8 cellular contexts compared by ENCODE assay signal in the genomic region with DNA sequence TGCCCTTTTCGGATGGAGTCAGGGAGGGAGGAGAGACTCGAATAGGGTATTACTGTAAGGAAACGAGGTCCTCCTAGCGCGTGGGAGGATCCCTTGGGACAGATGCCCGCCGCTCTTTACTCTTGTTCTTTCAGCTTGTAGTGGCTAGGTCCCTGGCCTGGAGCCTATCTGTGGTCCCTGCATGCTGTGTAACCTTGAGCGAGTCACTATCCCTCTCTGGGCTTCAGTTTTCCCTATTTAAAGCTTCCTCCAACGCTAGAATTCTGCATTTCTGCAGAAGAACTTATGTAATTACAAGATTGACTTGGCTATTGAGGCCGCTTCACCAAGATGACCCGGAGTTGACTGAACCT. TPM values are rescaled to one million over a fixed set of nuclear protein-coding genes. Genes with fewer than 3 reads are reported as not detected.
DNase-seq lines count a peak whose midpoint lies in the region; ATAC-seq and TF ChIP-seq lines count a peak whose summit lies in the region.

No MANE protein-coding gene starts in this region.

- H3K27ac ChIP-seq in CD4-positive, alpha-beta memory T cell (ENCODE audit: low read depth, low read length): peak overlapping the region; percentile 95
- H3K27ac ChIP-seq in left lung (peak overlapping the region; percentile 90 to 99), upper lobe of left lung (peak overlapping the region; percentile 89 to 96 (median 92))

- H3K27me3 Mint-ChIP-seq in CD4-positive, alpha-beta memory T cell: peaks cover 0 to 1% of the 10 kb centered on the region in 2 donors
- no peaks in the 10 kb centered on the region for H3K27me3 Mint-ChIP-seq in activated naive CD8-positive, alpha-beta T cell treated with anti-CD3 and anti-CD28 coated beads, Interleukin-2, amount 10 ng/mL, durations not matched to agents 7 days and 5 days

- peaks cover 47% of the 10 kb centered on the region for H3K4me1 ChIP-seq in CD4-positive, alpha-beta memory T cell (ENCODE audit: insufficient read depth, low read length)
- peaks cover 14 to 56% of the 10 kb centered on the region in 2 donors for H3K4me1 ChIP-seq in left lung
- peaks cover 25 to 27% (median 26%) of the 10 kb centered on the region in 4 donors for H3K4me1 ChIP-seq in upper lobe of left lung

- H3K9me3 ChIP-seq in CD4-positive, alpha-beta memory T cell (ENCODE audit: control insufficient read depth in 1 of 2, low read length in 2 of 2): no peaks in the 10 kb centered on the region
- H3K9me3 ChIP-seq in left lung (no peaks in the 10 kb centered on the region), upper lobe of left lung (no peaks in the 10 kb centered on the region)

- CTCF ChIA-PET in CD4-positive, alpha-beta memory T cell (lab: Charles Lee; ENCODE audit: partially characterized antibody): interaction anchor here (0.9 to 1.7 kb wide), 3 partner anchors 16 to 286 kb away, joined by 3 to 7 read pairs (median 3); no protein-coding TSS in a partner anchor

- peak overlapping the region; percentile 97 to 99 (median 98) for H3K27ac Mint-ChIP-seq in CD4-positive, alpha-beta memory T cell
- peak overlapping the region; percentile 91 for H3K27ac Mint-ChIP-seq in activated naive CD8-positive, alpha-beta T cell treated with anti-CD3 and anti-CD28 coated beads, Interleukin-2, amount 10 ng/mL, durations not matched to agents 7 days and 5 days

- POLR2A ChIA-PET in CD4-positive, alpha-beta memory T cell (lab: Charles Lee; ENCODE audit: partially characterized antibody): interaction anchor here (1.0 to 3.1 kb wide), 14 partner anchors 9 to 763 kb away, joined by 3 to 24 read pairs (median 11); a partner anchor contains a TSS
- POLR2A ChIA-PET in activated naive CD8-positive, alpha-beta T cell treated with anti-CD3 and anti-CD28 coated beads, Interleukin-2, amount 10 ng/mL, durations not matched to agents 7 days and 5 days (lab: Charles Lee): interaction anchor here (1.1 to 1.7 kb wide), 10 partner anchors 8 to 1114 kb away, joined by 3 to 15 read pairs (median 3); a partner anchor contains a TSS

- TF ChIP-seq CTCF in left lung (IDR thresholded peaks at IDR 0.05) (no peak), upper lobe of left lung (IDR thresholded peaks at IDR 0.05) (peak in 1 of 6 experiments; percentile 5)

- H3K36me3 ChIP-seq in CD4-positive, alpha-beta memory T cell (ENCODE audit: insufficient read depth, low read length): no peaks in the 10 kb centered on the region
- H3K36me3 ChIP-seq in left lung (no peaks in the 10 kb centered on the region), upper lobe of left lung (no peaks in the 10 kb centered on the region)

- peak overlapping the region; percentile 92 to 99 (median 96) for H3K4me3 Mint-ChIP-seq in CD4-positive, alpha-beta memory T cell
- peak overlapping the region; percentile 92 for H3K4me3 Mint-ChIP-seq in activated naive CD8-positive, alpha-beta T cell treated with anti-CD3 and anti-CD28 coated beads, Interleukin-2, amount 10 ng/mL, durations not matched to agents 7 days and 5 days

- TF ChIP-seq POLR2A in upper lobe of left lung (IDR thresholded peaks at IDR 0.05): peak in 1 of 4 donors; percentile 5

- 7 to 8% methylated on average over 11 of the region's 11 CpGs for WGBS in upper lobe of left lung, 2 donors

- ATAC-seq in HG02759 (IDR thresholded peaks at IDR 0.05; ENCODE audit: unreplicated experiment) (peak; percentile 1), left lung (peak; percentile 5), upper lobe of left lung (ENCODE audit: low FRiP score in 2 of 2) (no peak)
- no peak for ATAC-seq in activated naive CD8-positive, alpha-beta T cell treated with anti-CD3 and anti-CD28 coated beads, Interleukin-2, amount 10 ng/mL, durations not matched to agents 7 days and 5 days (ENCODE audit: low read depth)

- H3K4me3 ChIP-seq in CD4-positive, alpha-beta memory T cell (ENCODE audit: low read length in 2 of 2): peak overlapping the region; percentile 64 to 98
- H3K4me3 ChIP-seq in left lung (peak overlapping the region; percentile 62 to 63), upper lobe of left lung (peak overlapping the region; percentile 65 to 88 (median 85))

- no peak for DNase-seq in CD4-positive, alpha-beta memory T cell
- no peak for DNase-seq in activated naive CD8-positive, alpha-beta T cell treated with anti-CD3 and anti-CD28 coated beads, Interleukin-2, amount 10 ng/mL, durations not matched to agents 7 days and 5 days
- DNase-seq in left lung (no peak), upper lobe of left lung (no peak), NCI-H82 (lab: John Stamatoyannopoulos, UW) (no peak), glomerular visceral epithelial cell (ENCODE audit: extremely low spot score) (no peak)
- no peak for DNase-seq in activated effector memory CD4-positive, alpha-beta T cell treated with anti-CD3 and anti-CD28 coated beads, Interleukin-2, amount 50 U/mL, for 16 hours

- no peak for TF ChIP-seq EP300 in upper lobe of left lung (IDR thresholded peaks at IDR 0.05)

- H3K9me3 Mint-ChIP-seq in CD4-positive, alpha-beta memory T cell: no peaks in the 10 kb centered on the region
- no peaks in the 10 kb centered on the region for H3K9me3 Mint-ChIP-seq in activated naive CD8-positive, alpha-beta T cell treated with anti-CD3 and anti-CD28 coated beads, Interleukin-2, amount 10 ng/mL, durations not matched to agents 7 days and 5 days

- H3K36me3 Mint-ChIP-seq in CD4-positive, alpha-beta memory T cell: peaks cover 0 to 19% of the 10 kb centered on the region in 2 donors
- peaks cover 12% of the 10 kb centered on the region for H3K36me3 Mint-ChIP-seq in activated naive CD8-positive, alpha-beta T cell treated with anti-CD3 and anti-CD28 coated beads, Interleukin-2, amount 10 ng/mL, durations not matched to agents 7 days and 5 days

- peaks cover 26 to 64% (median 34%) of the 10 kb centered on the region in 4 donors for H3K4me1 Mint-ChIP-seq in CD4-positive, alpha-beta memory T cell
- peaks cover 42% of the 10 kb centered on the region for H3K4me1 Mint-ChIP-seq in activated naive CD8-positive, alpha-beta T cell treated with anti-CD3 and anti-CD28 coated beads, Interleukin-2, amount 10 ng/mL, durations not matched to agents 7 days and 5 days

- intact Hi-C loops in CD4-positive, alpha-beta memory T cell (cut with micrococcal nuclease): loop anchor here (2.0 to 10.0 kb wide), 3 partner anchors 127 to 591 kb away; no protein-coding TSS in a partner anchor
- intact Hi-C loops in left lung (cut with DNase I): no loop called here

- H3K27me3 ChIP-seq in CD4-positive, alpha-beta memory T cell (ENCODE audit: insufficient read depth, low read length): no peaks in the 10 kb centered on the region
- H3K27me3 ChIP-seq in left lung: no peaks in the 10 kb centered on the region
- H3K27me3 ChIP-seq in upper lobe of left lung: no peaks in the 10 kb centered on the region

RNA-seq across cellular contexts. Expression of a gene that starts 0.7 kb away (rescaled TPM):
- 10 to 100 TPM; 77.0 to 81.3 TPM for total RNA-seq in CD4-positive, alpha-beta memory T cell
- polyA plus RNA-seq in CD4-positive, alpha-beta memory T cell: 10 to 100 TPM; 25.5 to 41.3 TPM
- total RNA-seq in activated naive CD8-positive, alpha-beta T cell treated with anti-CD3 and anti-CD28 coated beads, Interleukin-2, amount 10 ng/mL, durations not matched to agents 7 days and 5 days: 10 to 100 TPM; 55.5 to 57.1 TPM
- total RNA-seq in left lung (10 to 100 TPM; 34.5 to 38.5 TPM), upper lobe of left lung (10 to 100 TPM; 16.9 to 56.4 (median 28.5) TPM)

RNA-seq across cellular contexts. Expression of a gene that starts 0.9 kb away (rescaled TPM):
- 10 to 100 TPM in 1 of 2 experiments, 1 to 10 TPM in 1; 7.9 to 11.4 TPM for total RNA-seq in CD4-positive, alpha-beta memory T cell
- polyA plus RNA-seq in CD4-positive, alpha-beta memory T cell: 1 to 10 TPM; 1.3 to 2.1 TPM
- 1 to 10 TPM; 3.1 to 4.2 TPM for total RNA-seq in activated naive CD8-positive, alpha-beta T cell treated with anti-CD3 and anti-CD28 coated beads, Interleukin-2, amount 10 ng/mL, durations not matched to agents 7 days and 5 days
- total RNA-seq in left lung (10 to 100 TPM in 1 of 2 donors, 1 to 10 TPM in 1; 6.5 to 12.4 TPM), upper lobe of left lung (10 to 100 TPM in 3 of 6 donors, 1 to 10 TPM in 3; 7.3 to 32.5 (median 10.3) TPM)

Comparison
In these comparisons a context has a peak if more than half of its experiments do, and no peak if none do; other contexts are left out.
1. ATAC-seq: peak in HG02759 (single experiment) and left lung (single experiment); none in activated naive CD8-positive, alpha-beta T cell treated with anti-CD3 and anti-CD28 coated beads, Interleukin-2, amount 10 ng/mL, durations not matched to agents 7 days and 5 days (single experiment) and upper lobe of left lung (0 of 2).
2. Peak in every context shown above with its lines, with median percentiles within 50 percentile points of each other: H3K27ac ChIP-seq and H3K4me3 ChIP-seq.